Comparison of ENCODE assay signal across 1 cellular context in genomic region chr11:12126352-12127019, GRCh38.
TF ChIP-seq lines count a peak whose summit lies in the region.

No MANE protein-coding gene starts in this region.

TF ChIP-seq in HCT116, 20 proteins besides CTCF, POLR2A, EP300 and RAD21 (continued from another document):
- TF ChIP-seq REST (IDR thresholded peaks at IDR 0.05; ENCODE audit: low read depth), result no peak
- TF ChIP-seq CBX3 (IDR thresholded peaks at IDR 0.05; ENCODE audit: low read depth), result peak; percentile 65; the same call in 1 of the 2 replicates
- peak; percentile 46 for TF ChIP-seq FOSL1 (IDR thresholded peaks at IDR 0.05; ENCODE audit: low read depth)
- TF ChIP-seq POLR2AphosphoS5 (IDR thresholded peaks at IDR 0.05; ENCODE audit: low read depth, low read length), result no peak
- no peak for TF ChIP-seq ZFX (IDR thresholded peaks at IDR 0.05)
